ENCODE assay signal across 18 cellular contexts in genomic region chr2:71562518-71562917, GRCh38.
DNase-seq lines count a peak whose midpoint lies in the region; ATAC-seq and TF ChIP-seq lines count a peak whose summit lies in the region.
"Had no signal": no experiment of that assay in that cellular context is flagged by ENCODE, and none has a peak within 500 bp of the region (broad histone marks: within the 10 kb centered on the region; RNA-seq: fewer than 3 reads in every experiment).

No MANE protein-coding gene starts in this region.

- BruUV-seq in A673 (replicated peaks; lab: Mats Ljungman, UMichigan) = no TSS peak

- intact Hi-C loops in lower lobe of right lung (cut with DNase I) (no loop called here), A673 (cut with micrococcal nuclease; ENCODE audit: unreplicated experiment) (no loop called here)

- H3K27me3 ChIP-seq in GM23338 (ENCODE audit: insufficient read depth) (no peaks in the 10 kb centered on the region), SJCRH30 (no peaks in the 10 kb centered on the region), lower lobe of right lung (ENCODE audit: low read depth) (no peaks in the 10 kb centered on the region), A673 (replicated peaks; ENCODE audit: insufficient read depth, low read depth, low read length, poor library complexity) (no peaks in the 10 kb centered on the region)
- H3K27me3 ChIP-seq: BE2C had no signal

- peaks cover 21% of the 10 kb centered on the region for H3K4me1 Mint-ChIP-seq in GM23338
- H3K4me1 Mint-ChIP-seq: CD8-positive, alpha-beta memory T cell had no signal

- POLR2A ChIA-PET in A673 (lab: Charles Lee; ENCODE audit: low non-redundant PET) = no interaction called here

- H3K9me2 ChIP-seq in GM23338 (ENCODE audit: insufficient read depth) = no peaks in the 10 kb centered on the region

- no peaks in the 10 kb centered on the region; the same call in 2 of the 3 replicates for H3K9me3 Mint-ChIP-seq in GM23338
- H3K9me3 Mint-ChIP-seq: CD8-positive, alpha-beta memory T cell had no signal

- no peaks in the 10 kb centered on the region for H3K79me2 ChIP-seq in GM23338 (replicated peaks; ENCODE audit: insufficient read depth)

- H3K36me3 ChIP-seq in GM23338 (ENCODE audit: insufficient read depth) (no peaks in the 10 kb centered on the region), SJCRH30 (peaks cover 13% of the 10 kb centered on the region; the same call in 1 of the 2 replicates), lower lobe of right lung (peaks cover 9% of the 10 kb centered on the region), A673 (ENCODE audit: insufficient read depth, low read length, poor library complexity, severe bottlenecking) (no peaks in the 10 kb centered on the region)
- H3K36me3 ChIP-seq: BE2C had no signal

- H3K36me3 Mint-ChIP-seq in GM23338 (ENCODE audit: low read depth) = no peaks in the 10 kb centered on the region

- ATAC-seq in GM23338 (peak; percentile 11; the same call in 2 of the 3 replicates), lower lobe of right lung (no peak), GM19324 (IDR thresholded peaks at IDR 0.05; ENCODE audit: low FRiP score, unreplicated experiment) (no peak)

- no peak overlapping the region for H3K27ac ChIP-seq in GM23338 (ENCODE audit: low read depth)
- H3K27ac ChIP-seq in SJCRH30 = no peak overlapping the region
- H3K27ac ChIP-seq in lower lobe of right lung = no peak overlapping the region
- no peak overlapping the region for H3K27ac ChIP-seq in A673 (ENCODE audit: low read depth, low read length, poor library complexity, severe bottlenecking)
- H3K27ac ChIP-seq: HL-60, RWPE1 had no signal

- no peak overlapping the region for H2AFZ ChIP-seq in GM23338

- DNase-seq in GM23338 (ENCODE audit: low spot score) (no peak), SJCRH30 (peak; percentile 54 to 64), lower lobe of right lung (peak; percentile 24), retina (peak; percentile 45), GM19238 (ENCODE audit: insufficient read length, low spot score) (no peak), A673 (ENCODE audit: low spot score) (no peak)
- DNase-seq: BE2C; CD8-positive, alpha-beta memory T cell; DMS 273 treated with DMSO at 0.1 percent for 48 hours; HCEC 1CT; KG1; NCI-H1436 treated with DMSO at 0.1 percent for 48 hours; NCI-H2029 treated with DMSO at 0.1 percent for 48 hours; NCI-H748 treated with DMSO at 0.1 percent for 48 hours; SW 1271 had no signal

- no peaks in the 10 kb centered on the region for H4K20me1 ChIP-seq in GM23338 (replicated peaks; ENCODE audit: insufficient read depth)

- H3K4me1 ChIP-seq in GM23338 (ENCODE audit: insufficient read depth) (no peaks in the 10 kb centered on the region), SJCRH30 (peaks cover 9% of the 10 kb centered on the region), lower lobe of right lung (no peaks in the 10 kb centered on the region), A673 (ENCODE audit: insufficient read depth, low read length, poor library complexity, severe bottlenecking) (peaks cover 13% of the 10 kb centered on the region)
- H3K4me1 ChIP-seq: BE2C had no signal

- CTCF ChIA-PET in A673 (lab: Charles Lee) = no interaction called here

- H3K4me3 ChIP-seq in GM23338 (no peak overlapping the region), SJCRH30 (no peak overlapping the region), lower lobe of right lung (no peak overlapping the region), A673 (ENCODE audit: low read depth, low read length, poor library complexity, severe bottlenecking) (no peak overlapping the region)

- H3F3A ChIP-seq in GM23338 (replicated peaks; ENCODE audit: low read depth) = no peaks in the 10 kb centered on the region

- H3K27me3 Mint-ChIP-seq in GM23338 (ENCODE audit: insufficient read depth, low read depth, poor library complexity) = peaks cover 7% of the 10 kb centered on the region
- H3K27me3 Mint-ChIP-seq: CD8-positive, alpha-beta memory T cell had no signal

- H3K4me3 Mint-ChIP-seq in GM23338 = no peak overlapping the region
- H3K4me3 Mint-ChIP-seq: CD8-positive, alpha-beta memory T cell had no signal

- no peak overlapping the region for H3K27ac Mint-ChIP-seq in GM23338
- H3K27ac Mint-ChIP-seq: CD8-positive, alpha-beta memory T cell had no signal

- TF ChIP-seq CTCF in GM23338 (conservative IDR thresholded peaks at IDR 0.05; ENCODE audit: low read depth in 2 of 2) (no peak), lower lobe of right lung (IDR thresholded peaks at IDR 0.05) (no peak), A673 (conservative IDR thresholded peaks at IDR 0.05; ENCODE audit: low read depth, low read length) (no peak)

- no peak overlapping the region for H3K4me2 ChIP-seq in GM23338

- H3K9me3 ChIP-seq in SJCRH30 (replicated peaks) = no peaks in the 10 kb centered on the region
- H3K9me3 ChIP-seq in lower lobe of right lung = no peaks in the 10 kb centered on the region
- H3K9me3 ChIP-seq in A673 (ENCODE audit: low read depth, low read length, poor library complexity, severe bottlenecking) = no peaks in the 10 kb centered on the region
- H3K9me3 ChIP-seq: BE2C had no signal

TF ChIP-seq in GM23338, 12 proteins besides CTCF, POLR2A, EP300 and RAD21:
- no peak for TF ChIP-seq CREB1 (CRISPR knock-in tag; IDR thresholded peaks at IDR 0.05; ENCODE audit: low read depth)
- no peak for TF ChIP-seq POLR2AphosphoS5 (IDR thresholded peaks at IDR 0.05; ENCODE audit: low read depth)

Comparison
In these comparisons a context has a peak if more than half of its experiments do, and no peak if none do; other contexts are left out.
1. DNase-seq: peak in SJCRH30 (2 of 2), lower lobe of right lung (single experiment) and retina (single experiment); none in GM23338 (single experiment), GM19238 (single experiment) and A673 (single experiment).